Comparison of ENCODE assay signal across 1 cellular context in the genomic region with DNA sequence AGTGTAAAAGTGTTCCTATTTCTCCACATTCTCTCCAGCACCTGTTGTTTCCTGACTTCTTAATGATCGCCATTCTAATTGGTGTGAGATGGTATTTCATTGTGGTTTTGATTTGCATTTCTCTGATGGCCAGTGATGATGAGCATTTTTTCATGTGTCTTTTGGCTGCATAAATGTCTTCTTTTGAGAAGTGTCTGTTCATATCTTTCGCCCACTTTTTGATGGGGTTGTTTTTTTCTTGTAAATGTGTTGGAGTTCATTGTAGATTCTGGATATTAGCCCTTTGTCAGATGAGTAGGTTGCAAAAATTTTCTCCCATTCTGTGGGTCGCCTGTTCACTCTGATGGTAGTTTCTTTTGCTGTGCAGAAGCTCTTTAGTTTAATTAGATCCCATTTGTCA. TPM values are rescaled to one million over a fixed set of nuclear protein-coding genes. Genes with fewer than 3 reads are reported as not detected.
"Had no signal": no experiment of that assay in that cellular context is flagged by ENCODE, and none has a peak within 500 bp of the region (broad histone marks: within the 10 kb centered on the region; RNA-seq: fewer than 3 reads in every experiment).

No MANE protein-coding gene starts in this region.

RNA-seq across cellular contexts. Expression of gene FBXL22, which starts 20.4 kb away (rescaled TPM):
- total RNA-seq: body of pancreas had no signal
